In genomic region chr1:244314921-244315544, GRCh38 we compare ENCODE assay signal across 15 cellular contexts.
DNase-seq lines count a peak whose midpoint lies in the region; ATAC-seq and TF ChIP-seq lines count a peak whose summit lies in the region.
"Had no signal": no experiment of that assay in that cellular context is flagged by ENCODE, and none has a peak within 500 bp of the region (broad histone marks: within the 10 kb centered on the region; RNA-seq: fewer than 3 reads in every experiment).

No MANE protein-coding gene starts in this region.

- H3K27ac Mint-ChIP-seq in activated CD8-positive, alpha-beta T cell treated with anti-CD3 and anti-CD28 coated beads, Interleukin-2, amount 10 ng/mL, durations not matched to agents 7 days and 5 days = no peak overlapping the region
- no peak overlapping the region for H3K27ac Mint-ChIP-seq in activated CD8-positive, alpha-beta T cell treated with anti-CD3 and anti-CD28 coated beads for 36 hours

- BruUV-seq in PC-9 (replicated peaks; lab: Mats Ljungman, UMichigan) = no TSS peak

- H3K36me3 Mint-ChIP-seq in activated CD8-positive, alpha-beta T cell treated with anti-CD3 and anti-CD28 coated beads, Interleukin-2, amount 10 ng/mL, durations not matched to agents 7 days and 5 days (ENCODE audit: low read depth) = peaks cover 6% of the 10 kb centered on the region
- no peaks in the 10 kb centered on the region for H3K36me3 Mint-ChIP-seq in activated CD8-positive, alpha-beta T cell treated with anti-CD3 and anti-CD28 coated beads for 36 hours (ENCODE audit: low read depth)

- no peaks in the 10 kb centered on the region for H3K9me2 ChIP-seq in PC-9 (ENCODE audit: insufficient read depth)

- no peaks in the 10 kb centered on the region for H3K79me2 ChIP-seq in PC-9 (ENCODE audit: low read depth)

- CTCF ChIA-PET in activated CD8-positive, alpha-beta T cell treated with anti-CD3 and anti-CD28 coated beads, Interleukin-2, amount 10 ng/mL, durations not matched to agents 7 days and 5 days (lab: Charles Lee) = no interaction called here
- CTCF ChIA-PET in activated CD8-positive, alpha-beta T cell treated with anti-CD3 and anti-CD28 coated beads for 36 hours (lab: Charles Lee) = no interaction called here
- CTCF ChIA-PET in PC-9 (lab: Charles Lee) = no interaction called here

- no peak for TF ChIP-seq POLR2A in thyroid gland (IDR thresholded peaks at IDR 0.05)

- H2AFZ ChIP-seq in PC-9 = no peak overlapping the region

- H3K4me1 Mint-ChIP-seq in activated CD8-positive, alpha-beta T cell treated with anti-CD3 and anti-CD28 coated beads, Interleukin-2, amount 10 ng/mL, durations not matched to agents 7 days and 5 days (ENCODE audit: low read depth) = peaks cover 19% of the 10 kb centered on the region
- H3K4me1 Mint-ChIP-seq in activated CD8-positive, alpha-beta T cell treated with anti-CD3 and anti-CD28 coated beads for 36 hours (ENCODE audit: low read depth) = peaks cover 15% of the 10 kb centered on the region

- POLR2A ChIA-PET in activated CD8-positive, alpha-beta T cell treated with anti-CD3 and anti-CD28 coated beads, Interleukin-2, amount 10 ng/mL, durations not matched to agents 7 days and 5 days (lab: Charles Lee) = no interaction called here
- POLR2A ChIA-PET in activated CD8-positive, alpha-beta T cell treated with anti-CD3 and anti-CD28 coated beads for 36 hours (lab: Charles Lee) = interaction anchor here (0.6 kb wide), 1 partner anchor 668 kb away, joined by 4 read pairs; no protein-coding TSS in a partner anchor
- POLR2A ChIA-PET in PC-9 (lab: Charles Lee; ENCODE audit: unreplicated experiment) = no interaction called here

- H3K4me3 Mint-ChIP-seq in activated CD8-positive, alpha-beta T cell treated with anti-CD3 and anti-CD28 coated beads, Interleukin-2, amount 10 ng/mL, durations not matched to agents 7 days and 5 days = no peak overlapping the region
- H3K4me3 Mint-ChIP-seq in activated CD8-positive, alpha-beta T cell treated with anti-CD3 and anti-CD28 coated beads for 36 hours = no peak overlapping the region

- H3K9me3 ChIP-seq in thyroid gland (no peaks in the 10 kb centered on the region), PC-9 (ENCODE audit: insufficient read depth, low read depth) (no peaks in the 10 kb centered on the region)

- H3K4me3 ChIP-seq in thyroid gland (replicated peaks in 1 of 3) (no peak overlapping the region), PC-9 (no peak overlapping the region)

- no peaks in the 10 kb centered on the region; the same call in 1 of the 2 replicates for H3F3A ChIP-seq in PC-9 (ENCODE audit: insufficient read depth, low read depth)

- H3K27ac ChIP-seq in thyroid gland (peak overlapping the region; percentile 54 to 89 (median 55)), PC-9 (no peak overlapping the region)
- H3K27ac ChIP-seq: KMS-11 had no signal

- H3K36me3 ChIP-seq in thyroid gland (no peaks in the 10 kb centered on the region), PC-9 (ENCODE audit: low read depth) (no peaks in the 10 kb centered on the region)

- no peaks in the 10 kb centered on the region for H3K9me3 Mint-ChIP-seq in activated CD8-positive, alpha-beta T cell treated with anti-CD3 and anti-CD28 coated beads, Interleukin-2, amount 10 ng/mL, durations not matched to agents 7 days and 5 days (ENCODE audit: insufficient read depth)
- H3K9me3 Mint-ChIP-seq in activated CD8-positive, alpha-beta T cell treated with anti-CD3 and anti-CD28 coated beads for 36 hours = no peaks in the 10 kb centered on the region

- no peak overlapping the region for H3K4me2 ChIP-seq in PC-9
- H3K4me2 ChIP-seq: KMS-11 had no signal

- H3K4me1 ChIP-seq in thyroid gland (peaks cover 15 to 22% of the 10 kb centered on the region in 2 donors), PC-9 (replicated peaks; ENCODE audit: insufficient read depth) (no peaks in the 10 kb centered on the region)

- no peaks in the 10 kb centered on the region for H4K20me1 ChIP-seq in PC-9 (ENCODE audit: insufficient read depth)

- peak; percentile 9 for DNase-seq in activated CD8-positive, alpha-beta T cell treated with anti-CD3 and anti-CD28 coated beads, Interleukin-2, amount 10 ng/mL, durations not matched to agents 7 days and 5 days
- DNase-seq in activated CD8-positive, alpha-beta T cell treated with anti-CD3 and anti-CD28 coated beads for 36 hours = no peak
- DNase-seq in ecto neural progenitor cell (ENCODE audit: low spot score) (peak; percentile 20), myocyte (ENCODE audit: low read depth) (peak; percentile 18), thyroid gland (peak; percentile 49 to 68), PC-9 (no peak), SKM-1 treated with dmso at 0.1 percent for 144 hours (lab: John Stamatoyannopoulos, UW; ENCODE audit: unreplicated experiment) (no peak), kidney glomerular epithelial cell (lab: John Stamatoyannopoulos, UW) (no peak)
- DNase-seq: DMS53, NCI-H1105, NCI-H187, NCI-H446 had no signal

- 45 to 56% methylated on average over 7 of the region's 7 CpGs for WGBS in thyroid gland, 2 donors

- peaks cover 2% of the 10 kb centered on the region for H3K27me3 Mint-ChIP-seq in activated CD8-positive, alpha-beta T cell treated with anti-CD3 and anti-CD28 coated beads, Interleukin-2, amount 10 ng/mL, durations not matched to agents 7 days and 5 days (ENCODE audit: low read depth)
- no peaks in the 10 kb centered on the region for H3K27me3 Mint-ChIP-seq in activated CD8-positive, alpha-beta T cell treated with anti-CD3 and anti-CD28 coated beads for 36 hours

- ATAC-seq in activated CD8-positive, alpha-beta T cell treated with anti-CD3 and anti-CD28 coated beads, Interleukin-2, amount 10 ng/mL, durations not matched to agents 7 days and 5 days = no peak
- no peak for ATAC-seq in activated CD8-positive, alpha-beta T cell treated with anti-CD3 and anti-CD28 coated beads for 36 hours
- ATAC-seq: Panc1, Right ventricle myocardium inferior had no signal

- no peaks in the 10 kb centered on the region for H3K27me3 ChIP-seq in thyroid gland
- no peaks in the 10 kb centered on the region for H3K27me3 ChIP-seq in PC-9 (ENCODE audit: insufficient read depth, low read depth)

- TF ChIP-seq CTCF in activated CD8-positive, alpha-beta T cell treated with anti-CD3 and anti-CD28 coated beads for 36 hours (IDR thresholded peaks at IDR 0.05) = no peak
- no peak for TF ChIP-seq CTCF in thyroid gland (IDR thresholded peaks at IDR 0.05)
- TF ChIP-seq CTCF in PC-9 (conservative IDR thresholded peaks at IDR 0.05) = no peak

- intact Hi-C loops in activated CD8-positive, alpha-beta T cell treated with anti-CD3 and anti-CD28 coated beads for 36 hours (cut with micrococcal nuclease) = no loop called here
- intact Hi-C loops in thyroid gland (cut with DNase I) (no loop called here), PC-9 (cut with micrococcal nuclease; ENCODE audit: unreplicated experiment) (no loop called here)

Comparison
In these comparisons a context has a peak if more than half of its experiments do, and no peak if none do; other contexts are left out.
1. DNase-seq: peak in activated CD8-positive, alpha-beta T cell treated with anti-CD3 and anti-CD28 coated beads, Interleukin-2, amount 10 ng/mL, durations not matched to agents 7 days and 5 days (single experiment), ecto neural progenitor cell (single experiment), myocyte (single experiment) and thyroid gland (2 of 2); none in activated CD8-positive, alpha-beta T cell treated with anti-CD3 and anti-CD28 coated beads for 36 hours (single experiment), PC-9 (0 of 2), SKM-1 treated with dmso at 0.1 percent for 144 hours (single experiment) and kidney glomerular epithelial cell (single experiment).